2 cellular contexts compared by ENCODE assay signal in genomic region chr9:127712371-127712770, GRCh38.
TF ChIP-seq lines count a peak whose summit lies in the region.

No MANE protein-coding gene starts in this region.

TF ChIP-seq in A549, 52 proteins besides CTCF, POLR2A, EP300 and RAD21 (continued from another document):
- peak; percentile 34; the same call in 1 of the 2 replicates for TF ChIP-seq KDM1A (IDR thresholded peaks at IDR 0.05; ENCODE audit: low read depth)

TF ChIP-seq in WTC11, 78 proteins besides CTCF, POLR2A, EP300 and RAD21:
- TF ChIP-seq CREM (CRISPR knock-in tag; IDR thresholded peaks at IDR 0.05) (no peak), ZNF423 (CRISPR knock-in tag; IDR thresholded peaks at IDR 0.05) (no peak), MAX (CRISPR knock-in tag; IDR thresholded peaks at IDR 0.05) (no peak), GTF2I (CRISPR knock-in tag; conservative IDR thresholded peaks at IDR 0.05) (peak; percentile 84)
